In the genomic region with DNA sequence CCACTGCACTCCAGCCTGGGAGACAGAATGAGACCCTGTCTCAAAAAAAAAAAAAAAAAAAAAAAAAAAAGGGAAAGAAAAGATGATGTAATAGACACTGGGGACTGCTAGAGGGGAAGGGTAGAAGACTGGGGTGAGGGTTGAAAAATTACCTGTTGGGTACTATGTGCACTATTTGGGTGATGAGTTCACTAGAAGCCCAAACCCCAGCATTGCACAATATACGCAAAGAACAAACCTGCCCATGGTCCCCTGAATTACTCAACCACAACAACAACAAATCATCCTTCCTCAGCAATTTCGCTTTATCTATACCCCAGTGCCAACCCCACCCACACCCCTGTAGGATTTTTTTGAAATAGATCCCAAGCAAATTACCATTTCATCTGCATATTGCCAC, we compare ENCODE assay signal across 23 cellular contexts.
"Had no signal": no experiment of that assay in that cellular context is flagged by ENCODE, and none has a peak within 500 bp of the region (broad histone marks: within the 10 kb centered on the region; RNA-seq: fewer than 3 reads in every experiment).

No MANE protein-coding gene starts in this region.

- H3K9me3 ChIP-seq: lower lobe of right lung, testis, uterus had no signal

- H3K9me3 Mint-ChIP-seq: activated CD4-positive, alpha-beta memory T cell treated with anti-CD3 and anti-CD28 coated beads for 36 hours; activated naive CD4-positive, alpha-beta T cell treated with anti-CD3 and anti-CD28 coated beads, Interleukin-2, amount 10 ng/mL, durations not matched to agents 7 days and 5 days; activated T-cell treated with anti-CD3 and anti-CD28 coated beads, Interleukin-2, amount 50 U/mL, for 72 hours; naive B cell; stimulated activated naive B cell treated with anti-CD40 and anti-IgM and Interleukin-4, amounts not matched to agents 10 μg/mL and 1 μg/mL and 100 μg/mL, for 72 hours had no signal

- H3K27ac Mint-ChIP-seq: activated CD4-positive, alpha-beta memory T cell treated with anti-CD3 and anti-CD28 coated beads for 36 hours; activated naive CD4-positive, alpha-beta T cell treated with anti-CD3 and anti-CD28 coated beads, Interleukin-2, amount 10 ng/mL, durations not matched to agents 7 days and 5 days; activated T-cell treated with anti-CD3 and anti-CD28 coated beads, Interleukin-2, amount 50 U/mL, for 72 hours; stimulated activated naive B cell treated with anti-CD40 and anti-IgM and Interleukin-4, amounts not matched to agents 10 μg/mL and 1 μg/mL and 100 μg/mL, for 72 hours had no signal

- H3K36me3 Mint-ChIP-seq: activated naive CD4-positive, alpha-beta T cell treated with anti-CD3 and anti-CD28 coated beads, Interleukin-2, amount 10 ng/mL, durations not matched to agents 7 days and 5 days had no signal

- ATAC-seq: activated T-cell treated with anti-CD3 and anti-CD28 coated beads, Interleukin-2, amount 50 U/mL, for 72 hours; foreskin keratinocyte; lower lobe of right lung; sciatic nerve; stimulated activated naive B cell treated with anti-CD40 and anti-IgM and Interleukin-4, amounts not matched to agents 10 μg/mL and 1 μg/mL and 100 μg/mL, for 72 hours had no signal

- H3K27me3 Mint-ChIP-seq: activated CD4-positive, alpha-beta memory T cell treated with anti-CD3 and anti-CD28 coated beads for 36 hours; activated naive CD4-positive, alpha-beta T cell treated with anti-CD3 and anti-CD28 coated beads, Interleukin-2, amount 10 ng/mL, durations not matched to agents 7 days and 5 days; naive B cell; stimulated activated naive B cell treated with anti-CD40 and anti-IgM and Interleukin-4, amounts not matched to agents 10 μg/mL and 1 μg/mL and 100 μg/mL, for 72 hours had no signal

- H3K4me3 Mint-ChIP-seq: activated CD4-positive, alpha-beta memory T cell treated with anti-CD3 and anti-CD28 coated beads for 36 hours; activated naive CD4-positive, alpha-beta T cell treated with anti-CD3 and anti-CD28 coated beads, Interleukin-2, amount 10 ng/mL, durations not matched to agents 7 days and 5 days; activated T-cell treated with anti-CD3 and anti-CD28 coated beads, Interleukin-2, amount 50 U/mL, for 72 hours; stimulated activated naive B cell treated with anti-CD40 and anti-IgM and Interleukin-4, amounts not matched to agents 10 μg/mL and 1 μg/mL and 100 μg/mL, for 72 hours had no signal

- DNase-seq: activated CD4-positive, alpha-beta memory T cell treated with anti-CD3 and anti-CD28 coated beads for 36 hours; activated CD4-positive, alpha-beta T cell treated with anti-CD3 and anti-CD28 coated beads for 4 hours; activated CD4-positive, CD25-positive, alpha-beta regulatory T cell; activated effector memory CD4-positive, alpha-beta T cell treated with Interleukin-2 at 50 U/mL for 16 hours; activated naive CD4-positive, alpha-beta T cell treated with anti-CD3 and anti-CD28 coated beads, Interleukin-2, amount 10 ng/mL, durations not matched to agents 7 days and 5 days; activated T-cell treated with anti-CD3 and anti-CD28 coated beads, Interleukin-2, amount 50 U/mL, for 72 hours; amygdala; dermis blood vessel endothelial cell; effector CD8-positive, alpha-beta T cell; foreskin keratinocyte; kidney; lower lobe of right lung; naive B cell; occipital lobe; posterior cingulate gyrus; small intestine; stimulated activated CD8-positive, alpha-beta memory T cell treated with anti-CD3 and anti-CD28 coated beads, Interleukin-4, amount 100 ng/mL, for 48 hours; stimulated activated naive B cell treated with anti-CD40 and anti-IgM and Interleukin-4, amounts not matched to agents 10 μg/mL and 1 μg/mL and 100 μg/mL, for 72 hours; T1000; testis; trophoblast cell; uterus had no signal
